In the genomic region with DNA sequence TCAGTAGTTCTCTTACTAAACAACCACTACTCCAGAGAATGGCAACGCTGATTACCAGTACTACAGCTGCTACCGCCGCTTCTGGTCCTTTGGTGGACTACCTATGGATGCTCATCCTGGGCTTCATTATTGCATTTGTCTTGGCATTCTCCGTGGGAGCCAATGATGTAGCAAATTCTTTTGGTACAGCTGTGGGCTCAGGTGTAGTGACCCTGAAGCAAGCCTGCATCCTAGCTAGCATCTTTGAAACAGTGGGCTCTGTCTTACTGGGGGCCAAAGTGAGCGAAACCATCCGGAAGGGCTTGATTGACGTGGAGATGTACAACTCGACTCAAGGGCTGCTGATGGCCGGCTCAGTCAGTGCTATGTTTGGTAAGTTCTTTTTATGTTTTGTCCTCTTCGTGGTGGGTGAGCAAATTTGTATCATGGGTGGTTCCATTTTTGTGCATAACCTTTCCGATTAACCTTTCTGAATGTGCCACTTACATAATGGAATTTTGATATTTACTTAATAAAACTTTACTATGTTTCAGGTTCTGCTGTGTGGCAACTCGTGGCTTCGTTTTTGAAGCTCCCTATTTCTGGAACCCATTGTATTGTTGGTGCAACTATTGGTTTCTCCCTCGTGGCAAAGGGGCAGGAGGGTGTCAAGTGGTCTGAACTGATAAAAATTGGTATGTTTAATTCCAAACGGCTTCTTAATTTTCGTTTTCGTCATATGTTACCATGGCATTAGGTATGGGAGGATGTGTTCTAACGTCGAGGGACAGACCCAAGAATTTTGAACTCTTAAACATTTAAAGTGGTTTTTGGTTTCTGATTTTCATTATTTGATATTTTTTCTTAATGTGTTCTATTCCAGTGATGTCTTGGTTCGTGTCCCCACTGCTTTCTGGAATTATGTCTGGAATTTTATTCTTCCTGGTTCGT, we compare ENCODE assay signal across 1 cellular context.
A peak's percentile ranks its signal among the peaks of the same experiment; 100 is the strongest.
TF ChIP-seq lines count a peak whose summit lies in the region.

No MANE protein-coding gene starts in this region.

TF ChIP-seq in GM12878, 131 proteins besides CTCF, POLR2A, EP300 and RAD21 (continued from another document):
- TF ChIP-seq, protein P1, sequence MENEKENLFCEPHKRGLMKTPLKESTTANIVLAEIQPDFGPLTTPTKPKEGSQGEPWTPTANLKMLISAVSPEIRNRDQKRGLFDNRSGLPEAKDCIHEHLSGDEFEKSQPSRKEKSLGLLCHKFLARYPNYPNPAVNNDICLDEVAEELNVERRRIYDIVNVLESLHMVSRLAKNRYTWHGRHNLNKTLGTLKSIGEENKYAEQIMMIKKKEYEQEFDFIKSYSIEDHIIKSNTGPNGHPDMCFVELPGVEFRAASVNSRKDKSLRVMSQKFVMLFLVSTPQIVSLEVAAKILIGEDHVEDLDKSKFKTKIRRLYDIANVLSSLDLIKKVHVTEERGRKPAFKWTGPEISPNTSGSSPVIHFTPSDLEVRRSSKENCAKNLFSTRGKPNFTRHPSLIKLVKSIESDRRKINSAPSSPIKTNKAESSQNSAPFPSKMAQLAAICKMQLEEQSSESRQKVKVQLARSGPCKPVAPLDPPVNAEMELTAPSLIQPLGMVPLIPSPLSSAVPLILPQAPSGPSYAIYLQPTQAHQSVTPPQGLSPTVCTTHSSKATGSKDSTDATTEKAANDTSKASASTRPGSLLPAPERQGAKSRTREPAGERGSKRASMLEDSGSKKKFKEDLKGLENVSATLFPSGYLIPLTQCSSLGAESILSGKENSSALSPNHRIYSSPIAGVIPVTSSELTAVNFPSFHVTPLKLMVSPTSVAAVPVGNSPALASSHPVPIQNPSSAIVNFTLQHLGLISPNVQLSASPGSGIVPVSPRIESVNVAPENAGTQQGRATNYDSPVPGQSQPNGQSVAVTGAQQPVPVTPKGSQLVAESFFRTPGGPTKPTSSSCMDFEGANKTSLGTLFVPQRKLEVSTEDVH (IDR thresholded peaks at IDR 0.05; ENCODE audit: low read depth, partially characterized antibody) = no peak
- TF ChIP-seq, protein P2, sequence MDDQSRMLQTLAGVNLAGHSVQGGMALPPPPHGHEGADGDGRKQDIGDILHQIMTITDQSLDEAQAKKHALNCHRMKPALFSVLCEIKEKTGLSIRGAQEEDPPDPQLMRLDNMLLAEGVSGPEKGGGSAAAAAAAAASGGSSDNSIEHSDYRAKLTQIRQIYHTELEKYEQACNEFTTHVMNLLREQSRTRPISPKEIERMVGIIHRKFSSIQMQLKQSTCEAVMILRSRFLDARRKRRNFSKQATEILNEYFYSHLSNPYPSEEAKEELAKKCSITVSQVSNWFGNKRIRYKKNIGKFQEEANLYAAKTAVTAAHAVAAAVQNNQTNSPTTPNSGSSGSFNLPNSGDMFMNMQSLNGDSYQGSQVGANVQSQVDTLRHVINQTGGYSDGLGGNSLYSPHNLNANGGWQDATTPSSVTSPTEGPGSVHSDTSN (IDR thresholded peaks at IDR 0.05; ENCODE audit: insufficient replicate concordance, low read depth, low read length) = peak; percentile 86
- no peak for TF ChIP-seq ZNF217 (IDR thresholded peaks at IDR 0.05)
- no peak for TF ChIP-seq ATF7 (IDR thresholded peaks at IDR 0.05; ENCODE audit: low read depth)
- no peak for TF ChIP-seq SIN3A (IDR thresholded peaks at IDR 0.05; ENCODE audit: low read depth, low read length)
- TF ChIP-seq RFX5 (IDR thresholded peaks at IDR 0.05; ENCODE audit: low read depth, low read length) = peak; percentile 67; the same call in 1 of the 2 replicates
